11 cellular contexts compared by ENCODE assay signal in the genomic region with DNA sequence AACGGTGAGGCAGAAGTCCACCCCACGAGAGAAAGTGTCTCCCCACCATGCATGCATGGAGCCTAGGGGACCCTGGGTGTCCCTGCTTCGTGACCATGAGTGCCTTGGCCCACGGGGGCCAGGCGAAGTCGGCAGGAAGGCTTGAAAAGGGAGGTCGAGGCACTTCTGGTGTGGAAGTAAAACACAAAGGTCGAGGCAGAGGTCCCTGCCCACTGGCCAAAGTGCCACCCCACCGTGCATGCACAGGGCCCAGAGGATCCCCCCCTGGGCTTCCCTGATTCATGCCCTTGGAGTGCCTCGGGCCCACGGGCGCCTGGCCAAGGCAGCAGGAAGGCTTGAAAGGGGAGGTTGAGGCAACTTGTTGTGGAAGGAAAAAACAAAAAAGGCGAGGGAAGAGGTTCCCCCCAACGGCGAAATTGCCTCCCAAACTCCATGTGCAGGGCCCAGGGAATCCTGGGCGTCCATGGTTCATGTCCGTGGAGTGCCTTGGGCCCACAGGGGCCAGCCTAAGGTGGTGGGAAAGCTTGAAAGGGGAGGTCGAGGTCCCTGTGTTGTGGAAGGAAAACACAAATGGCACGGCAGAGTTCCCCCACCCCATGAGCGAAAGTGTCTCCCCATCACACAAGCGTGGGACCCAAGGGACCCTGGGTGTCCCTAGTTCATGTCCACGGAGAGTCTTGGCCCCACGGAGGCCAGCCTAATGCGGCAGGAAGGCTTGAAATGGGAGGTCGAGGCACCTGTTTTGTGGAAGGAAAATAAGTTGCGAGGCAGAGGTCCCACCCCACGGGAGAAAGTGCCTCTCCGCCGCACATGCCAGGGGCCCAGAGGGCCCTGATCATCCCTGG.
DNase-seq lines count a peak whose midpoint lies in the region; ATAC-seq and TF ChIP-seq lines count a peak whose summit lies in the region.
"Had no signal": no experiment of that assay in that cellular context is flagged by ENCODE, and none has a peak within 500 bp of the region (broad histone marks: within the 10 kb centered on the region; RNA-seq: fewer than 3 reads in every experiment).

No MANE protein-coding gene starts in this region.

- H3K27me3 ChIP-seq in Peyer's patch: no peaks in the 10 kb centered on the region
- H3K27me3 ChIP-seq in lower lobe of right lung (ENCODE audit: low read depth): peaks cover 9% of the 10 kb centered on the region
- peaks cover 3% of the 10 kb centered on the region for H3K27me3 ChIP-seq in suprapubic skin
- no peaks in the 10 kb centered on the region for H3K27me3 ChIP-seq in Karpas-422 (ENCODE audit: low read length)
- H3K27me3 ChIP-seq: uterus had no signal

- ATAC-seq in lower lobe of right lung (no peak), HG02571 (IDR thresholded peaks at IDR 0.05; ENCODE audit: unreplicated experiment) (no peak)

- no peaks in the 10 kb centered on the region for H3K9me2 ChIP-seq in Karpas-422 (replicated peaks; ENCODE audit: insufficient read depth, low read length)

- no peaks in the 10 kb centered on the region for H4K20me1 ChIP-seq in Karpas-422 (ENCODE audit: insufficient read depth, low read depth, low read length)

- TF ChIP-seq CTCF in Peyer's patch (IDR thresholded peaks at IDR 0.05) (no peak), chondrocyte (IDR thresholded peaks at IDR 0.05) (no peak), lower lobe of right lung (IDR thresholded peaks at IDR 0.05) (no peak), suprapubic skin (IDR thresholded peaks at IDR 0.05) (no peak)

- no peak overlapping the region for H3K9ac ChIP-seq in Karpas-422 (ENCODE audit: low read length)

- no peak overlapping the region for H2AFZ ChIP-seq in Karpas-422 (ENCODE audit: low read length)

- no peak overlapping the region for H3K4me3 Mint-ChIP-seq in chondrocyte (ENCODE audit: unreplicated experiment)
- H3K4me3 Mint-ChIP-seq: CD4-positive, CD25-positive, alpha-beta regulatory T cell had no signal

- DNase-seq in Peyer's patch: peak; percentile 8 to 11 (median 11)
- peak; percentile 52 for DNase-seq in chondrocyte (ENCODE audit: low spot score)
- DNase-seq in lower lobe of right lung: peak; percentile 28
- DNase-seq in suprapubic skin (ENCODE audit: low spot score in 2 of 2): peak; percentile 46 to 55
- DNase-seq in Karpas-422: no peak
- no peak for DNase-seq in retina
- DNase-seq: CD4-positive, CD25-positive, alpha-beta regulatory T cell; EL had no signal

- no peaks in the 10 kb centered on the region for H3K79me2 ChIP-seq in Karpas-422 (ENCODE audit: low read length)

- TF ChIP-seq EP300 in suprapubic skin (IDR thresholded peaks at IDR 0.05): no peak

- no peak overlapping the region for H3K27ac ChIP-seq in Peyer's patch
- H3K27ac ChIP-seq in lower lobe of right lung: no peak overlapping the region
- no peak overlapping the region for H3K27ac ChIP-seq in suprapubic skin
- no peak overlapping the region for H3K27ac ChIP-seq in Karpas-422 (ENCODE audit: low read length)
- H3K27ac ChIP-seq: SK-N-MC, uterus had no signal

- H3K4me1 ChIP-seq in Peyer's patch (no peaks in the 10 kb centered on the region), lower lobe of right lung (no peaks in the 10 kb centered on the region), suprapubic skin (no peaks in the 10 kb centered on the region), Karpas-422 (ENCODE audit: low read length) (no peaks in the 10 kb centered on the region)
- H3K4me1 ChIP-seq: uterus had no signal

- H3K9me3 Mint-ChIP-seq in chondrocyte (ENCODE audit: low read depth): peaks cover 3% of the 10 kb centered on the region

- no peak for TF ChIP-seq POLR2A in Peyer's patch (IDR thresholded peaks at IDR 0.05)
- TF ChIP-seq POLR2A in suprapubic skin (IDR thresholded peaks at IDR 0.05): no peak

- H3K36me3 ChIP-seq in Peyer's patch (no peaks in the 10 kb centered on the region), lower lobe of right lung (no peaks in the 10 kb centered on the region), suprapubic skin (no peaks in the 10 kb centered on the region), Karpas-422 (ENCODE audit: insufficient read depth, low read length) (no peaks in the 10 kb centered on the region)
- H3K36me3 ChIP-seq: uterus had no signal

- no peak overlapping the region for H3K4me2 ChIP-seq in Karpas-422 (ENCODE audit: low read depth, low read length, poor library complexity, severe bottlenecking)

- H3K36me3 Mint-ChIP-seq in chondrocyte (ENCODE audit: low read depth): peaks cover 2% of the 10 kb centered on the region
- H3K36me3 Mint-ChIP-seq: CD4-positive, CD25-positive, alpha-beta regulatory T cell had no signal

- H3K4me1 Mint-ChIP-seq in chondrocyte (ENCODE audit: low read depth): no peaks in the 10 kb centered on the region
- H3K4me1 Mint-ChIP-seq: CD4-positive, CD25-positive, alpha-beta regulatory T cell had no signal

- intact Hi-C loops in lower lobe of right lung (cut with DNase I): no loop called here

- no peak overlapping the region for H3K4me3 ChIP-seq in Peyer's patch
- no peak overlapping the region for H3K4me3 ChIP-seq in lower lobe of right lung
- no peak overlapping the region for H3K4me3 ChIP-seq in suprapubic skin
- no peak overlapping the region for H3K4me3 ChIP-seq in Karpas-422 (ENCODE audit: low read length)
- H3K4me3 ChIP-seq: SK-N-MC, uterus had no signal

- H3K27me3 Mint-ChIP-seq in chondrocyte (ENCODE audit: low read depth): no peaks in the 10 kb centered on the region
- H3K27me3 Mint-ChIP-seq: CD4-positive, CD25-positive, alpha-beta regulatory T cell had no signal

- 70% methylated on average over 29 of the region's 29 CpGs for WGBS in suprapubic skin

- no peak overlapping the region for H3K27ac Mint-ChIP-seq in chondrocyte (ENCODE audit: unreplicated experiment)
- H3K27ac Mint-ChIP-seq: CD4-positive, CD25-positive, alpha-beta regulatory T cell had no signal

- H3K9me3 ChIP-seq in Peyer's patch (peaks cover 0 to 30% (median 11%) of the 10 kb centered on the region in 4 donors), lower lobe of right lung (peaks cover 18% of the 10 kb centered on the region), suprapubic skin (peaks cover 35% of the 10 kb centered on the region), Karpas-422 (ENCODE audit: low read length) (peaks cover 6% of the 10 kb centered on the region; the same call in 1 of the 2 replicates)
- H3K9me3 ChIP-seq: uterus had no signal

Comparison
In these comparisons a context has a peak if more than half of its experiments do, and no peak if none do; other contexts are left out.
1. DNase-seq: peak in Peyer's patch (3 of 3), chondrocyte (single experiment), lower lobe of right lung (single experiment) and suprapubic skin (2 of 2); none in Karpas-422 (single experiment) and retina (single experiment).